Comparison of ENCODE assay signal across 8 cellular contexts in the genomic region with DNA sequence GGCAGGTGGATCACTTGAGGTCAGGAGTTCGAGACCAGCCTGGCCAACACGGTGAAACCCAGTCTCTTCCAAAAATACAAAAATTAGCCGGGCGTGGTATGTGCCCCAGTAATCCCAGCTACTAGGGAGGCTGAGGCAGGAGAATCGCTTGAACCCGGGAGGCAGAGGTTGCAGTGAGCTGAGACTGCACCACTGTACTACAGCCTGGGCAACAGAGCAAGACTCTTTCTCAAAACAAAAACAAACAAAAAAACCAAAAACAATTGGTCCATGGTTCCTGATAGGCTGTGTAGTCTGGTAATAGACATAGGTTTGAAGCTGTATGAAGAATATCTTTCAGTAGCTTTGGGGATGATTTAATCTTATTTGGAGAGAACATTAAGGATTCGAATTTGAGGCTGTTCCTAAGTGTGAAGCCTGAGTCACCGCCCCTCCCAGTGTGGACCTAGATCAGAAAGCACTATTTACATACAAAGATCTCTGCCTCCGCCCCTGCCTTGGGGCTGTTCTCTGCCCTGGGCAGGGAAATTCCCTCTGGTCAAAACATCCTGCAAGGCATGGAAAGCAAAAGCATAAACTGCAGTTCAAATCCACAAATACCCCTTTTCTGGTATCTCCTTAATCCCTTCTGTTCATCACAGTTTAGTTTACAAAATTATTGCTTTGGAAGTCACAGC. TPM values are rescaled to one million over a fixed set of nuclear protein-coding genes. Genes with fewer than 3 reads are reported as not detected.
DNase-seq lines count a peak whose midpoint lies in the region; ATAC-seq and TF ChIP-seq lines count a peak whose summit lies in the region.

No MANE protein-coding gene starts in this region.

- H3K4me3 ChIP-seq in colonic mucosa (no peak overlapping the region), right atrium auricular region (no peak overlapping the region)

- no peaks in the 10 kb centered on the region for H3K9me3 ChIP-seq in colonic mucosa
- H3K9me3 ChIP-seq in right atrium auricular region, result no peaks in the 10 kb centered on the region

- no peak overlapping the region for H3K9ac ChIP-seq in colonic mucosa (ENCODE audit: low read depth in 2 of 2, low read length in 2 of 2)

- intact Hi-C loops in colonic mucosa (cut with DNase I), result no loop called here

- H3K4me1 ChIP-seq in colonic mucosa (peaks cover 6% of the 10 kb centered on the region), right atrium auricular region (no peaks in the 10 kb centered on the region)

- TF ChIP-seq CTCF in GM13977 (IDR thresholded peaks at IDR 0.05; ENCODE audit: extremely low read depth, insufficient read depth, missing control alignments), result no peak
- TF ChIP-seq CTCF in colonic mucosa (IDR thresholded peaks at IDR 0.05), result no peak
- TF ChIP-seq CTCF in right atrium auricular region (IDR thresholded peaks at IDR 0.05), result no peak

- H3K27me3 ChIP-seq in colonic mucosa (no peaks in the 10 kb centered on the region), right atrium auricular region (no peaks in the 10 kb centered on the region)

- peak; percentile 80 for DNase-seq in GM13977 (ENCODE audit: low spot score)
- DNase-seq in HT-29 (ENCODE audit: low spot score), result peak; percentile 26
- peak; percentile 73 for DNase-seq in colonic mucosa
- peak in 2 of 3 experiments; percentile 15 to 49 for DNase-seq in stimulated activated CD4-positive, alpha-beta T cell treated with anti-CD3 and anti-CD28 coated beads, TNF-alpha, amount 100 ng/mL, for 24 hours (ENCODE audit: low read depth in 3 of 3)
- DNase-seq in central memory CD4-positive, alpha-beta T cell, result no peak
- no peak for DNase-seq in right atrium auricular region (ENCODE audit: low spot score)
- no peak for DNase-seq in GOT3 (lab: John Stamatoyannopoulos, UW)

- in situ Hi-C loops in GM13977 (cut with MboI; ENCODE audit: low pct_unique_long_range_greater_than_20kb, low sequenced_read_pairs, unreplicated experiment), result no loop called here

- H3K27ac ChIP-seq in colonic mucosa (peak overlapping the region; percentile 45), right atrium auricular region (no peak overlapping the region)

- H3K36me3 ChIP-seq in colonic mucosa (no peaks in the 10 kb centered on the region), right atrium auricular region (no peaks in the 10 kb centered on the region)

- peak; percentile 96 for ATAC-seq in GM21717 (IDR thresholded peaks at IDR 0.05; ENCODE audit: unreplicated experiment)

RNA-seq across cellular contexts. Expression of gene PMAIP1, which starts 52.8 kb away (rescaled TPM):
- total RNA-seq in HT-29 (2014; rRNA removed; shearing (Covaris generic)), result 10.4 and 10.5 TPM in 2 replicates
- 1 to 10 TPM; 4.3 to 4.9 TPM for total RNA-seq in colonic mucosa
- total RNA-seq in right atrium auricular region, result under 1 TPM; 0.22 to 0.75 TPM

Comparison
In these comparisons a context has a peak if more than half of its experiments do, and no peak if none do; other contexts are left out.
1. DNase-seq: peak in GM13977 (single experiment), HT-29 (single experiment), colonic mucosa (single experiment) and stimulated activated CD4-positive, alpha-beta T cell treated with anti-CD3 and anti-CD28 coated beads, TNF-alpha, amount 100 ng/mL, for 24 hours (2 of 3); none in central memory CD4-positive, alpha-beta T cell (single experiment), right atrium auricular region (single experiment) and GOT3 (single experiment).